In genomic region chr18:10490401-10491289, GRCh38 we compare ENCODE assay signal across 9 cellular contexts. TPM values are rescaled to one million over a fixed set of nuclear protein-coding genes. Genes with fewer than 3 reads are reported as not detected.
A peak's percentile ranks its signal among the peaks of the same experiment; 100 is the strongest.
DNase-seq lines count a peak whose midpoint lies in the region; ATAC-seq and TF ChIP-seq lines count a peak whose summit lies in the region.
"Had no signal": no experiment of that assay in that cellular context is flagged by ENCODE, and none has a peak within 500 bp of the region (broad histone marks: within the 10 kb centered on the region; RNA-seq: fewer than 3 reads in every experiment).

No MANE protein-coding gene starts in this region.

- POLR2A ChIA-PET in MCF 10A (lab: Yijun Ruan, JAX) = no interaction called here

- H3K27me3 Mint-ChIP-seq in MCF 10A (ENCODE audit: insufficient read depth, unreplicated experiment) = no peaks in the 10 kb centered on the region
- peaks cover 5% of the 10 kb centered on the region for H3K27me3 Mint-ChIP-seq in neural progenitor cell (ENCODE audit: insufficient read depth, low read depth)
- H3K27me3 Mint-ChIP-seq: brain had no signal

- CTCF ChIA-PET in MCF 10A (lab: Yijun Ruan, JAX) = no interaction called here

- H3K4me1 Mint-ChIP-seq in MCF 10A (ENCODE audit: insufficient read depth, unreplicated experiment) (no peaks in the 10 kb centered on the region), neural progenitor cell (peaks cover 17% of the 10 kb centered on the region)
- H3K4me1 Mint-ChIP-seq: brain had no signal

- H3K4me3 Mint-ChIP-seq in MCF 10A (ENCODE audit: unreplicated experiment) = no peak overlapping the region
- H3K4me3 Mint-ChIP-seq in neural progenitor cell = no peak overlapping the region
- H3K4me3 Mint-ChIP-seq: brain had no signal

- no peaks in the 10 kb centered on the region for H3K79me2 ChIP-seq in neural progenitor cell (ENCODE audit: low read depth)

- no peaks in the 10 kb centered on the region for H3K4me1 ChIP-seq in breast epithelium
- H3K4me1 ChIP-seq in neural progenitor cell = peaks cover 10% of the 10 kb centered on the region

- H3K9ac ChIP-seq in neural progenitor cell = no peak overlapping the region

- H3K27ac ChIP-seq in breast epithelium (no peak overlapping the region), neural progenitor cell (no peak overlapping the region)

- H3K27me3 ChIP-seq in breast epithelium = no peaks in the 10 kb centered on the region
- H3K27me3 ChIP-seq in neural progenitor cell = no peaks in the 10 kb centered on the region

- H4K20me1 ChIP-seq in neural progenitor cell (ENCODE audit: low read depth) = no peaks in the 10 kb centered on the region

- no peak for TF ChIP-seq CTCF in MCF 10A (IDR thresholded peaks at IDR 0.05; ENCODE audit: unreplicated experiment)
- TF ChIP-seq CTCF in breast epithelium (IDR thresholded peaks at IDR 0.05) = no peak
- peak; percentile 56 for TF ChIP-seq CTCF in neural progenitor cell (IDR thresholded peaks at IDR 0.05)

- DNase-seq in MCF 10A (ENCODE audit: unreplicated experiment) = peak; percentile 2
- no peak for DNase-seq in breast epithelium (ENCODE audit: low spot score in 2 of 2)
- peak; percentile 60 for DNase-seq in RKO (ENCODE audit: low spot score)
- DNase-seq in activated gamma-delta T cell treated with anti-CD3 and anti-CD28 coated beads, Interleukin-2, amount 50 U/mL, for 16 hours (ENCODE audit: low read depth) = peak; percentile 8
- DNase-seq in neural progenitor cell (ENCODE audit: low spot score) = peak; percentile 76
- DNase-seq in mesenteric fat pad (ENCODE audit: low spot score) = no peak
- no peak for DNase-seq in NCI-H510A (lab: John Stamatoyannopoulos, UW)

- H3K27ac Mint-ChIP-seq in MCF 10A (ENCODE audit: low read depth, unreplicated experiment) = no peak overlapping the region
- H3K27ac Mint-ChIP-seq in neural progenitor cell = no peak overlapping the region

- intact Hi-C loops in MCF 10A (cut with micrococcal nuclease) = no loop called here
- intact Hi-C loops in breast epithelium (cut with DNase I; ENCODE audit: low total_unique reads) = no loop called here

- H3K4me3 ChIP-seq in breast epithelium = no peak overlapping the region
- no peak overlapping the region for H3K4me3 ChIP-seq in neural progenitor cell

- H3K9me3 Mint-ChIP-seq in MCF 10A (ENCODE audit: unreplicated experiment) (no peaks in the 10 kb centered on the region), neural progenitor cell (peaks cover 2% of the 10 kb centered on the region)
- H3K9me3 Mint-ChIP-seq: brain had no signal

- BruUV-seq in MCF 10A (replicated peaks; lab: Mats Ljungman, UMichigan) = no TSS peak

- no peaks in the 10 kb centered on the region for H3K9me3 ChIP-seq in breast epithelium
- H3K9me3 ChIP-seq in neural progenitor cell (ENCODE audit: low read depth) = no peaks in the 10 kb centered on the region

- H3F3A ChIP-seq in neural progenitor cell (ENCODE audit: low read depth) = no peaks in the 10 kb centered on the region

- H3K36me3 ChIP-seq in breast epithelium (no peaks in the 10 kb centered on the region), neural progenitor cell (no peaks in the 10 kb centered on the region)

- no peak overlapping the region for H3K4me2 ChIP-seq in neural progenitor cell

- H3K36me3 Mint-ChIP-seq in MCF 10A (ENCODE audit: insufficient read depth, unreplicated experiment) (no peaks in the 10 kb centered on the region), neural progenitor cell (peaks cover 38% of the 10 kb centered on the region)

- no peak for TF ChIP-seq POLR2A in breast epithelium (IDR thresholded peaks at IDR 0.05)

- H2AFZ ChIP-seq in neural progenitor cell (replicated peaks) = no peak overlapping the region

- peak; percentile 90 for ATAC-seq in HG02973 (IDR thresholded peaks at IDR 0.05; ENCODE audit: unreplicated experiment)

RNA-seq across cellular contexts. Expression of gene NAPG, which starts 35.2 kb away (rescaled TPM):
- total RNA-seq in MCF 10A (2022) = 31.8 and 32.2 TPM in 2 replicates
- total RNA-seq in breast epithelium = 10 to 100 TPM; 23.2 to 46.7 (median 24.6) TPM
- total RNA-seq in neural progenitor cell (ENCODE audit: low replicate concordance) = 30.1 and 56.6 TPM in 2 replicates
- total RNA-seq in mesenteric fat pad = 39.8 TPM

RNA-seq across cellular contexts. Expression of gene APCDD1, which starts 36.2 kb away (rescaled TPM):
- total RNA-seq in MCF 10A (2022) (0.37 and 0.54 TPM in 2 replicates), breast epithelium (100 to 1,000 TPM in 1 of 3 donors, 10 to 100 TPM in 2; 34.1 to 275 (median 38.8) TPM), neural progenitor cell (ENCODE audit: low replicate concordance) (1.9 and 4.7 TPM in 2 replicates), mesenteric fat pad (232 TPM)

Comparison
In these comparisons a context has a peak if more than half of its experiments do, and no peak if none do; other contexts are left out.
1. DNase-seq: peak in MCF 10A (single experiment), RKO (single experiment), activated gamma-delta T cell treated with anti-CD3 and anti-CD28 coated beads, Interleukin-2, amount 50 U/mL, for 16 hours (single experiment) and neural progenitor cell (single experiment); none in breast epithelium (0 of 2), mesenteric fat pad (single experiment) and NCI-H510A (single experiment).